ENCODE assay signal across 8 cellular contexts in genomic region chr11:70650075-70650909, GRCh38.
DNase-seq lines count a peak whose midpoint lies in the region; ATAC-seq lines count a peak whose summit lies in the region.

No MANE protein-coding gene starts in this region.

- ATAC-seq in GM19351 (IDR thresholded peaks at IDR 0.05; ENCODE audit: unreplicated experiment) (no peak), GM18498 (IDR thresholded peaks at IDR 0.05; ENCODE audit: unreplicated experiment) (no peak)

- POLR2A ChIA-PET in activated CD4-positive, alpha-beta memory T cell treated with anti-CD3 and anti-CD28 coated beads for 36 hours (lab: Charles Lee) = no interaction called here

- H3K27ac Mint-ChIP-seq in activated CD4-positive, alpha-beta memory T cell treated with anti-CD3 and anti-CD28 coated beads for 36 hours = no peak overlapping the region

- H3K36me3 Mint-ChIP-seq in activated CD4-positive, alpha-beta memory T cell treated with anti-CD3 and anti-CD28 coated beads for 36 hours = no peaks in the 10 kb centered on the region

- H3K27me3 Mint-ChIP-seq in activated CD4-positive, alpha-beta memory T cell treated with anti-CD3 and anti-CD28 coated beads for 36 hours = peaks cover 8% of the 10 kb centered on the region

- no peak overlapping the region for H3K4me3 Mint-ChIP-seq in activated CD4-positive, alpha-beta memory T cell treated with anti-CD3 and anti-CD28 coated beads for 36 hours

- DNase-seq in Daoy (ENCODE audit: low read depth) = peak; percentile 78
- peak; percentile 62 for DNase-seq in KG1 (lab: John Stamatoyannopoulos, UW)
- peak; percentile 58 for DNase-seq in activated CD4-positive, alpha-beta memory T cell treated with anti-CD3 and anti-CD28 coated beads for 36 hours
- DNase-seq in glomerular visceral epithelial cell (ENCODE audit: extremely low spot score) = peak; percentile 64
- peak; percentile 15 for DNase-seq in skeletal muscle cell (ENCODE audit: low read depth)
- no peak for DNase-seq in NCI-H2227 (lab: John Stamatoyannopoulos, UW; ENCODE audit: unreplicated experiment)

- no peaks in the 10 kb centered on the region for H3K4me1 Mint-ChIP-seq in activated CD4-positive, alpha-beta memory T cell treated with anti-CD3 and anti-CD28 coated beads for 36 hours (ENCODE audit: low read depth)

- CTCF ChIA-PET in activated CD4-positive, alpha-beta memory T cell treated with anti-CD3 and anti-CD28 coated beads for 36 hours (lab: Charles Lee) = no interaction called here

- H3K9me3 Mint-ChIP-seq in activated CD4-positive, alpha-beta memory T cell treated with anti-CD3 and anti-CD28 coated beads for 36 hours = peaks cover 2% of the 10 kb centered on the region

- intact Hi-C loops in activated CD4-positive, alpha-beta memory T cell treated with anti-CD3 and anti-CD28 coated beads for 36 hours (cut with micrococcal nuclease) = no loop called here

- H3K4me3 ChIP-seq in skeletal muscle cell (ENCODE audit: low read depth, low read length) = no peak overlapping the region
